In the genomic region with DNA sequence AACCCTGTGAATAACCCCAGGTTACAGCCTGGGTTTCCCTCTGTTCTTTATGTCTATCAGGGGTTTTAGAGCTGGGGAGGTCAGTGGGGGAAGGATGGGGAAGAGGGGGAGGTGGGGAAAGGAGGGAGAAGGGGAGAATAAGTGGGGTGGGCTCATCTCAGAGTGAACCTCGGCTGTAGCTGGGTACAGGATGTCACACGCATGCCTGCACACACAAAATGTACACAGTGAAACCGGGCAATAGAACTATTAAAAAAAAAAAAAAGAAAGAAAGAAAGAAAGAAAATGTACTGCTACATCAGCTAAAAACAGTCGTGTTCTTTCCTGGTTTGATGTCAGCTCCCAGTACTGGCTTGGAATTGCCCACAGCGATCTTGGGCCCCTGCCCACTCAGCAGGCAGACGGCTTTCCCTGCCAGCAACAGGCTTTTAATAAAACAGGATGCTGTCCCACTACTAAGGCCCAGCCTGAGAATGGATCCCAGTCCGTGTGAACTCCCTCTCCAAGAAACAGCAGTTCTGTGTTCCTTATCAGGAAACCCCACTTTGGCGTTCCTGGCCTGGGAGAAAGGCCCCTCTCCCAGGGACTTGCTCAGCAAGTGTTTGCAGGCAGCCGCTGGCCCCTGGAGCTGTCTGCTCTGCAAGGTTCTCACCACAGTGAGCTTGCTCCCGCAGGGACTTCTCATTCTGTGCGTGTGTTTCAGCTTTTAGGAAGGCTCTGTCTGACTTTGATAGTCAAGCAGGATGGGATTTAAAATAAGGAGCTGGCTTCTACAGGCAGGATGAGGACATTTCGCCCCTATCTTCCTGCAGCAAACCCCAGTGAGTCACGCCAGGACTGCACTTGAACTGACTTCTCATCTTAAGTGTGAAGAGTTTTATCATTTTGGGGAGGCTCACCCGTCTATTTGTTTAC, we compare ENCODE assay signal across 8 cellular contexts.
A peak's percentile ranks its signal among the peaks of the same experiment; 100 is the strongest.
DNase-seq lines count a peak whose midpoint lies in the region; ATAC-seq and TF ChIP-seq lines count a peak whose summit lies in the region.
"Not testable (repeated sequence)": the region's sequence is repeated elsewhere in the genome, so short reads cannot be mapped to it uniquely, and the experiment has no call there.

No MANE protein-coding gene starts in this region.

- intact Hi-C loops in PC-3 (cut with micrococcal nuclease); heart right ventricle (cut with DNase I); sciatic nerve (cut with DNase I); aorta (cut with DNase I): not testable (repeated sequence)

- not testable (repeated sequence) for H4K8ac ChIP-seq in mesenchymal stem cell (ENCODE audit: low read length)

- not testable (repeated sequence) for H2BK12ac ChIP-seq in mesenchymal stem cell (ENCODE audit: low read length in 2 of 2)

- ATAC-seq in DND-41 (ENCODE audit: insufficient read depth, low read depth): peak; percentile 39; the same call in 2 of the 3 replicates
- ATAC-seq in PC-3: peak; percentile 24; the same call in 1 of the 2 replicates
- peak; percentile 62 for ATAC-seq in esophagus mucosa
- peak; percentile 80 to 94 (median 90) for ATAC-seq in heart right ventricle
- ATAC-seq in sciatic nerve: peak; percentile 84
- ATAC-seq in aorta (ENCODE audit: low FRiP score): peak; percentile 88

- H3K9ac ChIP-seq in DND-41 (ENCODE audit: low read depth, low read length); PC-3 (ENCODE audit: low read length); mesenchymal stem cell (ENCODE audit: low read length): not testable (repeated sequence)

- H3K9me3 ChIP-seq in DND-41 (ENCODE audit: insufficient read depth, low read length, severe bottlenecking); PC-3 (ENCODE audit: low read length); heart right ventricle; mesenchymal stem cell (ENCODE audit: control insufficient read depth, low read length); aorta (ENCODE audit: control insufficient read depth, low read length): not testable (repeated sequence)

- H4K91ac ChIP-seq in mesenchymal stem cell (ENCODE audit: low read length): not testable (repeated sequence)

- H3K23ac ChIP-seq in mesenchymal stem cell (ENCODE audit: low read length in 2 of 2): not testable (repeated sequence)

- not testable (repeated sequence) for H2BK120ac ChIP-seq in mesenchymal stem cell (ENCODE audit: low read depth, low read length)

- not testable (repeated sequence) for H3K27ac ChIP-seq in DND-41 (ENCODE audit: low read length); PC-3 (ENCODE audit: low read length); aorta (ENCODE audit: low read depth in 1 of 2, low read length in 2 of 2)
- H3K27ac ChIP-seq in heart right ventricle (peak overlapping the region in 3 of 10 donors; percentile 25 to 62 (median 53)), mesenchymal stem cell (ENCODE audit: low read length, poor library complexity, severe bottlenecking) (peak overlapping the region; percentile 84)

- H3F3A ChIP-seq in PC-3 (ENCODE audit: low read length, unreplicated experiment): not testable (repeated sequence)

- not testable (repeated sequence) for H3K4me2 ChIP-seq in DND-41 (ENCODE audit: insufficient read depth, low read length); PC-3 (ENCODE audit: low read length); mesenchymal stem cell (ENCODE audit: low read length, poor library complexity, severe bottlenecking)

- H3K14ac ChIP-seq in mesenchymal stem cell (ENCODE audit: low read length in 2 of 2): not testable (repeated sequence)

- TF ChIP-seq CTCF in DND-41 (IDR thresholded peaks at IDR 0.05; ENCODE audit: borderline replicate concordance, extremely low read depth, low read length, poor library complexity, severe bottlenecking); PC-3 (conservative IDR thresholded peaks at IDR 0.05; ENCODE audit: low read depth, low read length); heart right ventricle (IDR thresholded peaks at IDR 0.05): not testable (repeated sequence)

- not testable (repeated sequence) for H3K9me2 ChIP-seq in PC-3 (replicated peaks; ENCODE audit: low read length)

- BruUV-seq in PC-3 (replicated peaks; lab: Mats Ljungman, UMichigan): not testable (repeated sequence)

- H3K36me3 ChIP-seq in DND-41 (ENCODE audit: insufficient read depth, low read length); PC-3 (ENCODE audit: low read depth, low read length); heart right ventricle; mesenchymal stem cell (ENCODE audit: control insufficient read depth in 1 of 2, insufficient read depth in 2 of 2, low read depth in 1 of 2, low read length in 2 of 2); aorta (ENCODE audit: control insufficient read depth in 1 of 2, insufficient read depth in 2 of 2, low read length in 1 of 2): not testable (repeated sequence)

- not testable (repeated sequence) for H3K79me2 ChIP-seq in DND-41 (ENCODE audit: insufficient read depth, low read length); PC-3 (ENCODE audit: low read length)

- CTCF ChIA-PET in PC-3 (lab: Charles Lee): not testable (repeated sequence)

- H2BK5ac ChIP-seq in mesenchymal stem cell (ENCODE audit: low read depth, low read length, poor library complexity, severe bottlenecking): not testable (repeated sequence)

- not testable (repeated sequence) for H4K20me1 ChIP-seq in DND-41 (ENCODE audit: insufficient read depth, low read length); PC-3 (ENCODE audit: low read length)

- H3K79me1 ChIP-seq in mesenchymal stem cell (replicated peaks; ENCODE audit: low read length, poor library complexity, severe bottlenecking): not testable (repeated sequence)

- H2AFZ ChIP-seq in DND-41 (ENCODE audit: low read depth, low read length); PC-3 (ENCODE audit: low read length); mesenchymal stem cell (ENCODE audit: low read depth, low read length): not testable (repeated sequence)

- H3K4ac ChIP-seq in mesenchymal stem cell (ENCODE audit: low read depth in 1 of 2, low read length in 2 of 2): not testable (repeated sequence)

- H3K27me3 ChIP-seq in DND-41 (ENCODE audit: insufficient read depth, low read length, poor library complexity); PC-3 (ENCODE audit: low read length); heart right ventricle; mesenchymal stem cell (ENCODE audit: control insufficient read depth in 1 of 2, insufficient read depth in 1 of 2, low read length in 2 of 2); aorta (ENCODE audit: control insufficient read depth in 1 of 2, insufficient read depth in 2 of 2, low read length in 1 of 2): not testable (repeated sequence)

- peak overlapping the region in 1 of 2 experiments; percentile 5 for H3K18ac ChIP-seq in mesenchymal stem cell (ENCODE audit: low read depth in 1 of 2, low read length in 2 of 2)

- H3K4me1 ChIP-seq in DND-41 (ENCODE audit: insufficient read depth, low read length); PC-3 (ENCODE audit: insufficient read depth, low read length); mesenchymal stem cell (ENCODE audit: control insufficient read depth, insufficient read depth, low read depth, low read length); aorta (ENCODE audit: control insufficient read depth in 1 of 2, insufficient read depth in 2 of 2, low read length in 2 of 2): not testable (repeated sequence)
- H3K4me1 ChIP-seq in heart right ventricle: peaks cover 0 to 14% (median 0%) of the 10 kb centered on the region in 9 donors

- not testable (repeated sequence) for H2BK15ac ChIP-seq in mesenchymal stem cell (ENCODE audit: low read depth, poor library complexity, severe bottlenecking)

- not testable (repeated sequence) for DNase-seq in DND-41, PC-3
- DNase-seq in astrocyte of the hippocampus (ENCODE audit: low read depth, low spot score): peak; percentile 67
- DNase-seq in heart right ventricle: peak; percentile 62 to 68
- DNase-seq in mesenchymal stem cell: peak; percentile 84
- peak; percentile 62 for DNase-seq in sciatic nerve (ENCODE audit: low spot score)
- peak; percentile 75 to 83 for DNase-seq in aorta

- WGBS in heart right ventricle, 2 donors: 4 to 5% methylated on average over 9 to 10 of the region's 14 CpGs
- no CpG with 5 or more reads among the region's 14 CpGs for WGBS in mesenchymal stem cell
- whole genome bisulfite sequencing in aorta, 2 donors: 9 to 12% methylated on average over 9 to 11 of the region's 14 CpGs

- not testable (repeated sequence) for H2AK5ac ChIP-seq in mesenchymal stem cell (ENCODE audit: low read length, severe bottlenecking)

- H3K4me3 ChIP-seq in DND-41 (ENCODE audit: low read depth in 1 of 2, low read length in 2 of 2); PC-3 (ENCODE audit: low read length); heart right ventricle; mesenchymal stem cell (ENCODE audit: insufficient read depth in 1 of 2, low read depth in 1 of 2, low read length in 2 of 2); aorta (ENCODE audit: low read length in 2 of 2): not testable (repeated sequence)

- POLR2A ChIA-PET in PC-3 (lab: Charles Lee; ENCODE audit: unreplicated experiment): not testable (repeated sequence)

Comparison
In these comparisons a context has a peak if more than half of its experiments do, and no peak if none do; other contexts are left out.
1. ATAC-seq: peak in every context shown above with its lines; median percentile 90 in heart right ventricle; 88 in aorta; 84 in sciatic nerve; 62 in esophagus mucosa; 39 in DND-41; 24 in PC-3.